In the genomic region with DNA sequence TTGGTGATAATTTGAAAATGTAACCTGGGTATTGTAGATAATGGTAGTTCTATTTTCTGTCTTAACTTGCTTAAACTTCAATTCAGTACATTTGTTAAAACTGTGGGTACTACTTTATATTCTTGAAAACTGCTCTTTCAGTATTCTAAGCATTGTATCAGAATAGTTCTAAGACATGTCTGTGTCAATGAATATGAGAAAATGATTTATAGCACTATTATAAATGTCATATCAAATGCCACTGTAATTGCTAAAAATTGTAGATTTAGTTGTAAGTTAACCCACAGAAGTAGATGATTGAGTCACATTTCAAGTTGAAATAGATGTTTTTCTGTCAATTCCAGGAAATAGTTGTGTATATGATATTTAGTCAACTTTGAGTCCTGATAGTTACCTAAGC, we compare ENCODE assay signal across 10 cellular contexts. TPM values are rescaled to one million over a fixed set of nuclear protein-coding genes. Genes with fewer than 3 reads are reported as not detected.
DNase-seq lines count a peak whose midpoint lies in the region; FAIRE-seq and TF ChIP-seq lines count a peak whose summit lies in the region.
"Had no signal": no experiment of that assay in that cellular context is flagged by ENCODE, and none has a peak within 500 bp of the region (broad histone marks: within the 10 kb centered on the region; RNA-seq: fewer than 3 reads in every experiment).

No MANE protein-coding gene starts in this region.

- H3K27me3 Mint-ChIP-seq in endothelial cell (ENCODE audit: unreplicated experiment) (peaks cover 9% of the 10 kb centered on the region), progenitor cell of endocrine pancreas (no peaks in the 10 kb centered on the region)

- H3K36me3 ChIP-seq in GM23248 (ENCODE audit: low read depth) (peaks cover 6% of the 10 kb centered on the region), PC-9 (ENCODE audit: low read depth) (peaks cover 20% of the 10 kb centered on the region)
- H3K36me3 ChIP-seq: prostate gland had no signal

- no peak for FAIRE-seq in GM19239 (lab: Jason Lieb, UNC)
- no peak for FAIRE-seq in GM12891 (lab: Jason Lieb, UNC)

- H2AFZ ChIP-seq in GM23248 (no peak overlapping the region), PC-9 (no peak overlapping the region)

- peak overlapping the region; percentile 82 for H3K4me3 ChIP-seq in GM23248
- peak overlapping the region; percentile 71 for H3K4me3 ChIP-seq in PC-9

- DNase-seq in GM23248 (no peak), PC-9 (no peak), endothelial cell (ENCODE audit: low spot score) (no peak), progenitor cell of endocrine pancreas (ENCODE audit: low spot score, unreplicated experiment) (no peak), NCI-H1694 (lab: John Stamatoyannopoulos, UW) (no peak), GM19239 (ENCODE audit: insufficient read length, low spot score) (no peak), GM12891 (ENCODE audit: insufficient read length, low spot score) (no peak)
- DNase-seq: H7, NCI-H774 had no signal

- H3K4me1 ChIP-seq in GM23248 (ENCODE audit: insufficient read depth) = peaks cover 33% of the 10 kb centered on the region
- H3K4me1 ChIP-seq in PC-9 (replicated peaks; ENCODE audit: insufficient read depth) = peaks cover 28% of the 10 kb centered on the region
- H3K4me1 ChIP-seq: prostate gland had no signal

- H3K9me3 Mint-ChIP-seq in endothelial cell (ENCODE audit: unreplicated experiment) (no peaks in the 10 kb centered on the region), progenitor cell of endocrine pancreas (ENCODE audit: low read depth) (no peaks in the 10 kb centered on the region)

- H3K27me3 ChIP-seq in GM23248 (replicated peaks; ENCODE audit: insufficient read depth) = no peaks in the 10 kb centered on the region
- H3K27me3 ChIP-seq in PC-9 (ENCODE audit: insufficient read depth, low read depth) = no peaks in the 10 kb centered on the region

- TF ChIP-seq CTCF in PC-9 (conservative IDR thresholded peaks at IDR 0.05) (no peak), endothelial cell (IDR thresholded peaks at IDR 0.05; ENCODE audit: unreplicated experiment) (no peak), progenitor cell of endocrine pancreas (IDR thresholded peaks at IDR 0.05; ENCODE audit: unreplicated experiment) (no peak)

- H3K9me3 ChIP-seq in GM23248 (ENCODE audit: low read depth) = no peaks in the 10 kb centered on the region
- no peaks in the 10 kb centered on the region for H3K9me3 ChIP-seq in PC-9 (ENCODE audit: insufficient read depth, low read depth)
- H3K9me3 ChIP-seq: prostate gland had no signal

- H3K4me1 Mint-ChIP-seq in endothelial cell (ENCODE audit: unreplicated experiment) (peaks cover 23% of the 10 kb centered on the region), progenitor cell of endocrine pancreas (ENCODE audit: low read depth) (peaks cover 36% of the 10 kb centered on the region)

- POLR2A ChIA-PET in PC-9 (lab: Charles Lee; ENCODE audit: unreplicated experiment) = interaction anchor here (0.6 kb wide), 1 partner anchor 935 kb away, joined by 8 read pairs; no protein-coding TSS in a partner anchor

- CTCF ChIA-PET in PC-9 (lab: Charles Lee) = no interaction called here

- BruUV-seq in PC-9 (replicated peaks; lab: Mats Ljungman, UMichigan) = no TSS peak

- H3F3A ChIP-seq in GM23248 (ENCODE audit: insufficient read depth) = no peaks in the 10 kb centered on the region
- peaks cover 5% of the 10 kb centered on the region; the same call in 1 of the 2 replicates for H3F3A ChIP-seq in PC-9 (ENCODE audit: insufficient read depth, low read depth)

- intact Hi-C loops in PC-9 (cut with micrococcal nuclease; ENCODE audit: unreplicated experiment) = no loop called here

- H3K79me2 ChIP-seq in GM23248 (ENCODE audit: insufficient read depth) (peaks cover 72% of the 10 kb centered on the region), PC-9 (ENCODE audit: low read depth) (peaks cover 47% of the 10 kb centered on the region)

- in situ Hi-C loops in GM23248 (cut with MboI) = no loop called here

- peak overlapping the region; percentile 90 for H3K4me2 ChIP-seq in GM23248 (ENCODE audit: unreplicated experiment)
- H3K4me2 ChIP-seq in PC-9 = peak overlapping the region; percentile 99

- no peak for TF ChIP-seq POLR2A in GM12891 (IDR thresholded peaks at IDR 0.05; ENCODE audit: low read depth, low read length)

- H3K4me3 Mint-ChIP-seq in endothelial cell (ENCODE audit: unreplicated experiment) = peak overlapping the region; percentile 96
- H3K4me3 Mint-ChIP-seq in progenitor cell of endocrine pancreas (ENCODE audit: low read depth) = peak overlapping the region; percentile 78

- no peaks in the 10 kb centered on the region; the same call in 1 of the 2 replicates for H4K20me1 ChIP-seq in GM23248 (ENCODE audit: insufficient read depth)
- H4K20me1 ChIP-seq in PC-9 (ENCODE audit: insufficient read depth) = peaks cover 22% of the 10 kb centered on the region

- peak overlapping the region; percentile 82 for H3K9ac ChIP-seq in GM23248

- no peak overlapping the region for H3K27ac Mint-ChIP-seq in endothelial cell (ENCODE audit: unreplicated experiment)
- H3K27ac Mint-ChIP-seq in progenitor cell of endocrine pancreas = no peak overlapping the region

- H3K27ac ChIP-seq in GM23248 (no peak overlapping the region), PC-9 (no peak overlapping the region)

- H3K9me2 ChIP-seq in GM23248 (ENCODE audit: insufficient read depth) (no peaks in the 10 kb centered on the region), PC-9 (ENCODE audit: insufficient read depth) (no peaks in the 10 kb centered on the region)

- H3K36me3 Mint-ChIP-seq in endothelial cell (ENCODE audit: low read depth, unreplicated experiment) (peaks cover 23% of the 10 kb centered on the region), progenitor cell of endocrine pancreas (ENCODE audit: insufficient read depth) (peaks cover 8% of the 10 kb centered on the region)

TF ChIP-seq in GM12891, 5 proteins besides CTCF, POLR2A, EP300 and RAD21:
- TF ChIP-seq POLR2AphosphoS5 (IDR thresholded peaks at IDR 0.05; ENCODE audit: low read depth, low read length) (no peak), PAX5 (IDR thresholded peaks at IDR 0.05; ENCODE audit: insufficient read depth, low read length, severe bottlenecking) (no peak), POU2F2 (IDR thresholded peaks at IDR 0.05; ENCODE audit: low read depth, low read length) (no peak), SPI1 (IDR thresholded peaks at IDR 0.05; ENCODE audit: low read depth, low read length) (no peak), TAF1 (IDR thresholded peaks at IDR 0.05; ENCODE audit: low read depth, low read length) (no peak)

RNA-seq across cellular contexts. Expression of gene NAA30, which starts 2.4 kb away (rescaled TPM):
- total RNA-seq in GM23248 (2014; rRNA removed; shearing (Covaris generic)) = 23.9 and 30.0 TPM in 2 replicates
- 14.3 and 17.2 TPM in 2 replicates for polyA plus RNA-seq in GM23248 (2016; fragmentation: Nextera tagmentation; extraction: Ambion mirVana)
- total RNA-seq in PC-9 (2021) (11.7 and 14.2 TPM in 2 replicates), endothelial cell (ENCODE audit: unreplicated experiment) (45.7 TPM), progenitor cell of endocrine pancreas (21.4 and 24.2 TPM in 2 replicates)
- 4.7 TPM for polyA plus RNA-seq in GM12891 (2012; ENCODE audit: low read depth, missing spikeins)
